Comparison of ENCODE assay signal across 15 cellular contexts in the genomic region with DNA sequence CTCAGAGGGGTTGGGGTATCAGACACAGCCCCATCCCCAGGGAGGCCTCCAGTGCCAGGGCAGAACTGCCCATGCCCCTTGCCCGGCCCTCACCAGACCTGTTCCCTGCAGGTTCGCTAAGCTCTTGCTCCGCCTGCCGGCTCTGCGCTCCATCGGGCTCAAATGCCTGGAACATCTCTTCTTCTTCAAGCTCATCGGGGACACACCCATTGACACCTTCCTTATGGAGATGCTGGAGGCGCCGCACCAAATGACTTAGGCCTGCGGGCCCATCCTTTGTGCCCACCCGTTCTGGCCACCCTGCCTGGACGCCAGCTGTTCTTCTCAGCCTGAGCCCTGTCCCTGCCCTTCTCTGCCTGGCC.
DNase-seq lines count a peak whose midpoint lies in the region; ATAC-seq and TF ChIP-seq lines count a peak whose summit lies in the region.
"Had no signal": no experiment of that assay in that cellular context is flagged by ENCODE, and none has a peak within 500 bp of the region (broad histone marks: within the 10 kb centered on the region; RNA-seq: fewer than 3 reads in every experiment).

No MANE protein-coding gene starts in this region.

- in situ Hi-C loops in mammary epithelial cell (cut with MboI; ENCODE audit: low sequenced_read_pairs in 2 of 2) = no loop called here

- H3K27me3 Mint-ChIP-seq in MCF 10A (ENCODE audit: insufficient read depth, unreplicated experiment) (no peaks in the 10 kb centered on the region), endodermal cell (ENCODE audit: insufficient read depth) (no peaks in the 10 kb centered on the region), HFFc6 (ENCODE audit: insufficient read depth) (peaks cover 5% of the 10 kb centered on the region; the same call in 1 of the 2 replicates)

- H3K9me3 ChIP-seq in mammary epithelial cell (replicated peaks; ENCODE audit: insufficient read depth, low read length) = no peaks in the 10 kb centered on the region
- no peaks in the 10 kb centered on the region for H3K9me3 ChIP-seq in endodermal cell (ENCODE audit: control insufficient read depth, low read length)
- H3K9me3 ChIP-seq in neutrophil = no peaks in the 10 kb centered on the region
- no peaks in the 10 kb centered on the region for H3K9me3 ChIP-seq in upper lobe of left lung

- H4K20me1 ChIP-seq in mammary epithelial cell (ENCODE audit: insufficient read depth, low read length) = no peaks in the 10 kb centered on the region

- TF ChIP-seq CTCF in MCF 10A (IDR thresholded peaks at IDR 0.05; ENCODE audit: unreplicated experiment) = no peak
- TF ChIP-seq CTCF in mammary epithelial cell (conservative IDR thresholded peaks at IDR 0.05 in 1 of 2, IDR thresholded peaks at IDR 0.05 in 1 of 2; ENCODE audit: extremely low read depth in 1 of 2, insufficient read depth in 1 of 2, low read depth in 1 of 2, low read length in 2 of 2) = no peak
- TF ChIP-seq CTCF in endodermal cell (conservative IDR thresholded peaks at IDR 0.05) = no peak
- TF ChIP-seq CTCF in neutrophil (IDR thresholded peaks at IDR 0.05) = no peak
- no peak for TF ChIP-seq CTCF in upper lobe of left lung (IDR thresholded peaks at IDR 0.05)
- TF ChIP-seq CTCF in HFFc6 (IDR thresholded peaks at IDR 0.05) = no peak

- no TSS peak for BruUV-seq in MCF 10A (replicated peaks; lab: Mats Ljungman, UMichigan)
- no TSS peak for BruUV-seq in mammary epithelial cell (replicated peaks; lab: Mats Ljungman, UMichigan)

- peaks cover 82% of the 10 kb centered on the region for H3K36me3 Mint-ChIP-seq in MCF 10A (ENCODE audit: insufficient read depth, unreplicated experiment)
- H3K36me3 Mint-ChIP-seq in endodermal cell (ENCODE audit: low read depth) = peaks cover 24% of the 10 kb centered on the region
- H3K36me3 Mint-ChIP-seq in HFFc6 (ENCODE audit: low read depth) = no peaks in the 10 kb centered on the region; the same call in none of the 2 replicates

- H3K9me3 Mint-ChIP-seq in MCF 10A (ENCODE audit: unreplicated experiment) (no peaks in the 10 kb centered on the region), endodermal cell (no peaks in the 10 kb centered on the region), HFFc6 (no peaks in the 10 kb centered on the region)
- H3K9me3 Mint-ChIP-seq: activated T-cell treated with anti-CD3 and anti-CD28 coated beads, Interleukin-2, amount 50 U/mL, for 4 hours; stimulated activated naive CD8-positive, alpha-beta T cell treated with anti-CD3 and anti-CD28 coated beads, Interleukin-15, amount 100 ng/mL, for 72 hours had no signal

- peak overlapping the region; percentile 65 for H3K27ac Mint-ChIP-seq in MCF 10A (ENCODE audit: low read depth, unreplicated experiment)
- H3K27ac Mint-ChIP-seq in endodermal cell = no peak overlapping the region
- H3K27ac Mint-ChIP-seq in HFFc6 = no peak overlapping the region

- 86% methylated on average over 7 of the region's 12 CpGs for WGBS in mammary epithelial cell (ENCODE audit: low coverage, missing lambda C conversion rate)
- 85 to 87% methylated on average over 12 of the region's 12 CpGs for WGBS in endodermal cell (ENCODE audit: insufficient coverage in 1 of 2, insufficient read length in 1 of 2), 2 experiments
- 75 to 80% methylated on average over 7 to 12 of the region's 12 CpGs for WGBS in upper lobe of left lung, 2 donors

- H3K27ac ChIP-seq in mammary epithelial cell (ENCODE audit: insufficient read depth, low read depth, low read length) (no peak overlapping the region), endodermal cell (ENCODE audit: low read depth, low read length) (peak overlapping the region; percentile 68), neutrophil (peak overlapping the region; percentile 51), upper lobe of left lung (peak overlapping the region in 3 of 4 donors; percentile 86 to 92 (median 90))

- H3K4me2 ChIP-seq in mammary epithelial cell (ENCODE audit: insufficient read depth, low read depth, low read length) = no peak overlapping the region

- CTCF ChIA-PET in MCF 10A (lab: Yijun Ruan, JAX) (interaction anchor here (0.6 to 1.1 kb wide), 6 partner anchors 12 to 265 kb away, joined by 3 to 6 read pairs (median 3); no protein-coding TSS in a partner anchor), mammary epithelial cell (lab: Charles Lee; ENCODE audit: low non-redundant PET) (no interaction called here)

- TF ChIP-seq EP300 in upper lobe of left lung (IDR thresholded peaks at IDR 0.05) = no peak

- H3K9ac ChIP-seq in mammary epithelial cell (ENCODE audit: insufficient read depth, low read length) (no peak overlapping the region), endodermal cell (ENCODE audit: extremely low read depth, low read length, poor library complexity, severe bottlenecking) (no peak overlapping the region)

- H3K4me1 ChIP-seq in mammary epithelial cell (ENCODE audit: insufficient read depth, low read length) (peaks cover 35% of the 10 kb centered on the region), endodermal cell (ENCODE audit: control insufficient read depth, insufficient read depth, low read length) (no peaks in the 10 kb centered on the region), neutrophil (ENCODE audit: control insufficient read depth in 1 of 2, insufficient read depth in 1 of 2, low read depth in 1 of 2, low read length in 1 of 2) (peaks cover 3 to 13% of the 10 kb centered on the region in 2 experiments), upper lobe of left lung (peaks cover 59 to 73% (median 70%) of the 10 kb centered on the region in 4 donors)

- dilution Hi-C loops in mammary epithelial cell (cut with HindIII; ENCODE audit: low sequenced_read_pairs) = no loop called here

- H3K4me3 ChIP-seq in mammary epithelial cell (replicated peaks in 1 of 3; ENCODE audit: insufficient read depth in 1 of 3, low read depth in 2 of 3, low read length in 3 of 3) = no peak overlapping the region
- no peak overlapping the region for H3K4me3 ChIP-seq in endodermal cell (ENCODE audit: low read length)
- no peak overlapping the region for H3K4me3 ChIP-seq in neutrophil (ENCODE audit: low read depth in 1 of 2, low read length in 1 of 2)
- no peak overlapping the region for H3K4me3 ChIP-seq in upper lobe of left lung

- no peaks in the 10 kb centered on the region for H3K79me2 ChIP-seq in mammary epithelial cell (ENCODE audit: insufficient read depth, low read length)

- ATAC-seq in upper lobe of left lung (ENCODE audit: low FRiP score in 2 of 2) = no peak
- no peak for ATAC-seq in HG03469 (IDR thresholded peaks at IDR 0.05; ENCODE audit: unreplicated experiment)
- ATAC-seq: activated T-cell treated with anti-CD3 and anti-CD28 coated beads, Interleukin-2, amount 50 U/mL, for 4 hours; Panc1; stimulated activated naive CD8-positive, alpha-beta T cell treated with anti-CD3 and anti-CD28 coated beads, Interleukin-15, amount 100 ng/mL, for 72 hours had no signal

- H2AFZ ChIP-seq in mammary epithelial cell (ENCODE audit: low read depth, low read length) = no peak overlapping the region

- TF ChIP-seq POLR2A in upper lobe of left lung (IDR thresholded peaks at IDR 0.05) = no peak

- H3K4me1 Mint-ChIP-seq in MCF 10A (ENCODE audit: insufficient read depth, unreplicated experiment) (peaks cover 30% of the 10 kb centered on the region), endodermal cell (no peaks in the 10 kb centered on the region), HFFc6 (ENCODE audit: low read depth) (peaks cover 21% of the 10 kb centered on the region)
- H3K4me1 Mint-ChIP-seq: stimulated activated naive CD8-positive, alpha-beta T cell treated with anti-CD3 and anti-CD28 coated beads, Interleukin-15, amount 100 ng/mL, for 72 hours had no signal

- peaks cover 5% of the 10 kb centered on the region for H3K36me3 ChIP-seq in mammary epithelial cell (ENCODE audit: insufficient read depth, low read length)
- H3K36me3 ChIP-seq in endodermal cell (ENCODE audit: control insufficient read depth, insufficient read depth, low read length) = peaks cover 14% of the 10 kb centered on the region
- peaks cover 86% of the 10 kb centered on the region for H3K36me3 ChIP-seq in neutrophil
- H3K36me3 ChIP-seq in upper lobe of left lung = peaks cover 6 to 36% (median 22%) of the 10 kb centered on the region in 4 donors

- H3K4me3 Mint-ChIP-seq in MCF 10A (ENCODE audit: unreplicated experiment) = peak overlapping the region; percentile 30
- H3K4me3 Mint-ChIP-seq in endodermal cell = no peak overlapping the region
- no peak overlapping the region for H3K4me3 Mint-ChIP-seq in HFFc6
- H3K4me3 Mint-ChIP-seq: activated T-cell treated with anti-CD3 and anti-CD28 coated beads, Interleukin-2, amount 50 U/mL, for 4 hours; stimulated activated naive CD8-positive, alpha-beta T cell treated with anti-CD3 and anti-CD28 coated beads, Interleukin-15, amount 100 ng/mL, for 72 hours had no signal

- POLR2A ChIA-PET in MCF 10A (lab: Yijun Ruan, JAX) = interaction anchor here (1.0 to 2.5 kb wide), 2 partner anchors 111 to 1046 kb away, joined by 3 to 22 read pairs; no protein-coding TSS in a partner anchor

- DNase-seq in MCF 10A (ENCODE audit: unreplicated experiment) (no peak), mammary epithelial cell (no peak), endodermal cell (no peak), upper lobe of left lung (peak in 1 of 2 donors; percentile 62), kidney tubule cell (ENCODE audit: low spot score) (no peak), HFFc6 (no peak)
- DNase-seq: activated T-cell treated with anti-CD3 and anti-CD28 coated beads, Interleukin-2, amount 50 U/mL, for 4 hours; COR-L47; effector CD8-positive, alpha-beta T cell; GOT3; NCI-H526; stimulated activated naive CD8-positive, alpha-beta T cell treated with anti-CD3 and anti-CD28 coated beads, Interleukin-15, amount 100 ng/mL, for 72 hours had no signal

- intact Hi-C loops in MCF 10A (cut with micrococcal nuclease) (no loop called here), mammary epithelial cell (cut with micrococcal nuclease) (no loop called here)

- no peaks in the 10 kb centered on the region for H3K27me3 ChIP-seq in mammary epithelial cell (ENCODE audit: insufficient read depth, low read length)
- H3K27me3 ChIP-seq in endodermal cell (ENCODE audit: control insufficient read depth, insufficient read depth, low read length, poor library complexity, severe bottlenecking) = no peaks in the 10 kb centered on the region
- peaks cover 13% of the 10 kb centered on the region for H3K27me3 ChIP-seq in neutrophil
- H3K27me3 ChIP-seq in upper lobe of left lung = no peaks in the 10 kb centered on the region
